27 cellular contexts compared by ENCODE assay signal in genomic region chr21:38361324-38361723, GRCh38.
"Had no signal": no experiment of that assay in that cellular context is flagged by ENCODE, and none has a peak within 500 bp of the region (broad histone marks: within the 10 kb centered on the region; RNA-seq: fewer than 3 reads in every experiment).

No MANE protein-coding gene starts in this region.

- H3K4me1 ChIP-seq: neural progenitor cell, pancreas, prostate gland, right lobe of liver, sigmoid colon, thyroid gland, tibial nerve, uterus had no signal

- H3K4me3 ChIP-seq: neural progenitor cell, pancreas, prostate gland, right lobe of liver, sigmoid colon, stomach, thoracic aorta, thyroid gland, tibial nerve, upper lobe of left lung, uterus had no signal

- H3K4me3 Mint-ChIP-seq: naive B cell; naive thymus-derived CD8-positive, alpha-beta T cell; natural killer cell treated with Interleukin-12 subunit alpha and Interleukin-12 subunit beta and Interleukin-15 and Interleukin-18, amount 100 ng/mL, for 72 hours; neural progenitor cell; stimulated activated effector memory CD8-positive, alpha-beta T cell treated with anti-CD3 and anti-CD28 coated beads, Interleukin-12 subunit alpha, Interleukin-12 subunit beta, amount 100 ng/mL, for 72 hours; stimulated activated naive B cell treated with anti-CD40 and anti-IgM and Interleukin-4, amounts not matched to agents 10 μg/mL and 1 μg/mL and 100 μg/mL, for 72 hours; stimulated activated naive CD8-positive, alpha-beta T cell treated with anti-CD3 and anti-CD28 coated beads, Interleukin-15, Interleukin-2, amounts not matched to agents 100 ng/mL and 50 ng/mL, for 24 hours had no signal

- DNase-seq: naive B cell; naive thymus-derived CD8-positive, alpha-beta T cell; occipital lobe; pancreas; retina; right cardiac atrium; right lobe of liver; sigmoid colon; small intestine; stimulated activated CD4-positive, alpha-beta T cell treated with anti-CD3 and anti-CD28 coated beads, Interleukin-15, amount 100 ng/mL, for 24 hours; stimulated activated CD4-positive, alpha-beta T cell treated with anti-CD3 and anti-CD28 coated beads, Interleukin-2, amount 100 ng/mL, for 24 hours; stimulated activated CD4-positive, alpha-beta T cell treated with anti-CD3 and anti-CD28 coated beads, Interleukin-2, amount 100 ng/mL, for 48 hours; stimulated activated CD4-positive, alpha-beta T cell treated with anti-CD3 and anti-CD28 coated beads, Interleukin-4, amount 100 ng/mL, for 24 hours; stimulated activated naive B cell treated with anti-CD40 and anti-IgM and Interleukin-4, amounts not matched to agents 10 μg/mL and 1 μg/mL and 100 μg/mL, for 72 hours; stimulated activated naive CD4-positive, alpha-beta T cell treated with Interleukin-2 at 50 U/mL for 16 hours; stomach; thyroid gland; trophoblast cell; upper lobe of left lung; uterus had no signal

- H3K36me3 ChIP-seq: neural progenitor cell, pancreas, prostate gland, right lobe of liver, sigmoid colon, stomach, thoracic aorta, thyroid gland, tibial nerve, upper lobe of left lung, uterus had no signal

- H3K27ac ChIP-seq: neural progenitor cell, pancreas, prostate gland, right lobe of liver, sigmoid colon, stomach, thoracic aorta, thyroid gland, tibial nerve, upper lobe of left lung, uterus had no signal

- H3K9me3 ChIP-seq: pancreas, prostate gland, right lobe of liver, sigmoid colon, stomach, thoracic aorta, thyroid gland, tibial nerve, upper lobe of left lung, uterus had no signal

- H3K9me3 Mint-ChIP-seq: naive thymus-derived CD8-positive, alpha-beta T cell; natural killer cell treated with Interleukin-12 subunit alpha and Interleukin-12 subunit beta and Interleukin-15 and Interleukin-18, amount 100 ng/mL, for 72 hours; neural progenitor cell; stimulated activated naive CD8-positive, alpha-beta T cell treated with anti-CD3 and anti-CD28 coated beads, Interleukin-15, Interleukin-2, amounts not matched to agents 100 ng/mL and 50 ng/mL, for 24 hours had no signal

- H3K27me3 ChIP-seq: neural progenitor cell, right lobe of liver, thyroid gland, tibial nerve, upper lobe of left lung, uterus had no signal

- H3K36me3 Mint-ChIP-seq: naive B cell; naive thymus-derived CD8-positive, alpha-beta T cell; natural killer cell treated with Interleukin-12 subunit alpha and Interleukin-12 subunit beta and Interleukin-15 and Interleukin-18, amount 100 ng/mL, for 72 hours; neural progenitor cell; stimulated activated effector memory CD8-positive, alpha-beta T cell treated with anti-CD3 and anti-CD28 coated beads, Interleukin-12 subunit alpha, Interleukin-12 subunit beta, amount 100 ng/mL, for 72 hours; stimulated activated naive B cell treated with anti-CD40 and anti-IgM and Interleukin-4, amounts not matched to agents 10 μg/mL and 1 μg/mL and 100 μg/mL, for 72 hours had no signal

- H3K4me1 Mint-ChIP-seq: neural progenitor cell; stimulated activated effector memory CD8-positive, alpha-beta T cell treated with anti-CD3 and anti-CD28 coated beads, Interleukin-12 subunit alpha, Interleukin-12 subunit beta, amount 100 ng/mL, for 72 hours had no signal

- ATAC-seq: naive thymus-derived CD8-positive, alpha-beta T cell; natural killer cell treated with Interleukin-12 subunit alpha and Interleukin-12 subunit beta and Interleukin-15 and Interleukin-18, amount 100 ng/mL, for 72 hours; pancreas; right cardiac atrium; right lobe of liver; stimulated activated effector memory CD8-positive, alpha-beta T cell treated with anti-CD3 and anti-CD28 coated beads, Interleukin-12 subunit alpha, Interleukin-12 subunit beta, amount 100 ng/mL, for 72 hours; stimulated activated naive B cell treated with anti-CD40 and anti-IgM and Interleukin-4, amounts not matched to agents 10 μg/mL and 1 μg/mL and 100 μg/mL, for 72 hours had no signal

- H3K27ac Mint-ChIP-seq: natural killer cell treated with Interleukin-12 subunit alpha and Interleukin-12 subunit beta and Interleukin-15 and Interleukin-18, amount 100 ng/mL, for 72 hours; neural progenitor cell; stimulated activated effector memory CD8-positive, alpha-beta T cell treated with anti-CD3 and anti-CD28 coated beads, Interleukin-12 subunit alpha, Interleukin-12 subunit beta, amount 100 ng/mL, for 72 hours; stimulated activated naive B cell treated with anti-CD40 and anti-IgM and Interleukin-4, amounts not matched to agents 10 μg/mL and 1 μg/mL and 100 μg/mL, for 72 hours; stimulated activated naive CD8-positive, alpha-beta T cell treated with anti-CD3 and anti-CD28 coated beads, Interleukin-15, Interleukin-2, amounts not matched to agents 100 ng/mL and 50 ng/mL, for 24 hours had no signal

- H3K9ac ChIP-seq: neural progenitor cell had no signal
